ENCODE assay signal across 16 cellular contexts in genomic region chr11:71397328-71397860, GRCh38.
"Had no signal": no experiment of that assay in that cellular context is flagged by ENCODE, and none has a peak within 500 bp of the region (broad histone marks: within the 10 kb centered on the region; RNA-seq: fewer than 3 reads in every experiment).

No MANE protein-coding gene starts in this region.

- H3K4me3 ChIP-seq: gastrocnemius medialis, heart left ventricle, prostate gland, skin epidermis, transverse colon had no signal

- H3K36me3 ChIP-seq: gastrocnemius medialis, heart left ventricle, prostate gland, transverse colon had no signal

- DNase-seq: activated CD4-positive, alpha-beta memory T cell treated with anti-CD3 and anti-CD28 coated beads for 36 hours; activated CD4-positive, alpha-beta T cell treated with anti-CD3 and anti-CD28 coated beads for 36 hours; activated naive CD4-positive, alpha-beta T cell; activated naive CD8-positive, alpha-beta T cell treated with anti-CD3 and anti-CD28 coated beads for 36 hours; activated T-cell treated with anti-CD3 and anti-CD28 coated beads for 4 hours; amniotic stem cell; effector CD4-positive, alpha-beta T cell; gastrocnemius medialis; heart left ventricle; immature natural killer cell; left ventricle myocardium superior; right cardiac atrium; transverse colon had no signal

- H3K4me1 ChIP-seq: gastrocnemius medialis, heart left ventricle, prostate gland, transverse colon had no signal

- ATAC-seq: activated CD4-positive, alpha-beta T cell treated with anti-CD3 and anti-CD28 coated beads for 36 hours; gastrocnemius medialis; heart left ventricle; left ventricle myocardium superior; WTC11 had no signal

- H3K9me3 ChIP-seq: gastrocnemius medialis, heart left ventricle, prostate gland, transverse colon had no signal

- H3K27ac ChIP-seq: gastrocnemius medialis, heart left ventricle, prostate gland, skin epidermis, transverse colon had no signal
